11 cellular contexts compared by ENCODE assay signal in the genomic region with DNA sequence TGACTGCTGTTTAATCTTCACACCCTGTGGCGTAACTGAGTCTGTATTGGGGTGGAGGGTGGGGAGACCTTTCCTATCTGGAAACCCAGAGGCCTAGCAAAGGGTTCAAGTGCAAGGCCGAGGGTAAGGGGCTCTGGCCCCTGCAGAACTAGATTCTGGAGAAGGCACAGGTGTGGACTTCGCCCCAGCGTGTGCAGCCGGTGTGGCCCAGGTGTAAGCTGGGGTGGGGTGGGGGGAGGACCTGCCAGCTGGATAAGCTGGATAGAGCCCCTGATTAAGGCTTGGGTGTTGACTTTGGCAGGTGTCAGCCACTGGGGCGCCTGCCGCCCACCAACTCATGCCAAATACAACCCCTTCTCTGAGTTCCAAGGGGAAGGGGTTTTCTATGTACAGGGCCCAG. TPM values are rescaled to one million over a fixed set of nuclear protein-coding genes. Genes with fewer than 3 reads are reported as not detected.
DNase-seq lines count a peak whose midpoint lies in the region; ATAC-seq and TF ChIP-seq lines count a peak whose summit lies in the region.
"Had no signal": no experiment of that assay in that cellular context is flagged by ENCODE, and none has a peak within 500 bp of the region (broad histone marks: within the 10 kb centered on the region; RNA-seq: fewer than 3 reads in every experiment).

No MANE protein-coding gene starts in this region.

- CTCF ChIA-PET in activated CD8-positive, alpha-beta memory T cell treated with anti-CD3 and anti-CD28 coated beads, Interleukin-2, amount 10 ng/mL, durations not matched to agents 7 days and 5 days (lab: Charles Lee): interaction anchor here (2.5 kb wide), 1 partner anchor 43 kb away, joined by 11 read pairs; no protein-coding TSS in a partner anchor

- peaks cover 9% of the 10 kb centered on the region for H3K4me1 Mint-ChIP-seq in neural crest cell
- peaks cover 21% of the 10 kb centered on the region for H3K4me1 Mint-ChIP-seq in activated CD8-positive, alpha-beta memory T cell treated with anti-CD3 and anti-CD28 coated beads, Interleukin-2, amount 10 ng/mL, durations not matched to agents 7 days and 5 days

- H3K9me3 Mint-ChIP-seq in neural crest cell: no peaks in the 10 kb centered on the region
- H3K9me3 Mint-ChIP-seq in activated CD8-positive, alpha-beta memory T cell treated with anti-CD3 and anti-CD28 coated beads, Interleukin-2, amount 10 ng/mL, durations not matched to agents 7 days and 5 days (ENCODE audit: low read depth): no peaks in the 10 kb centered on the region

- H3K27me3 ChIP-seq in BLaER1 treated with 17β-estradiol and CSF1 and Interleukin-3, amounts not matched to agents 10 nM and 100 nM: no peaks in the 10 kb centered on the region

- peak overlapping the region in 9 of 10 experiments; percentile 69 to 98 (median 88); a peak in 17 of 20 replicates for H3K4me3 ChIP-seq in BLaER1 treated with 17β-estradiol and CSF1 and Interleukin-3, amounts not matched to agents 10 nM and 100 nM
- H3K4me3 ChIP-seq in LNCaP clone FGC (ENCODE audit: low read depth, low read length) (peak overlapping the region; percentile 79), epithelial cell of esophagus (ENCODE audit: low read length) (peak overlapping the region; percentile 67)

- peak overlapping the region in 10 of 11 experiments; percentile 59 to 90 (median 79); a peak in 16 of 22 replicates for H3K27ac ChIP-seq in BLaER1 treated with 17β-estradiol and CSF1 and Interleukin-3, amounts not matched to agents 10 nM and 100 nM

- peaks cover 0 to 18% (median 0%) of the 10 kb centered on the region in 11 experiments; a peak in 4 of 22 replicates for H4K20me1 ChIP-seq in BLaER1 treated with 17β-estradiol and CSF1 and Interleukin-3, amounts not matched to agents 10 nM and 100 nM

- no peak for ATAC-seq in activated CD8-positive, alpha-beta memory T cell treated with anti-CD3 and anti-CD28 coated beads, Interleukin-2, amount 10 ng/mL, durations not matched to agents 7 days and 5 days

- H3K4me3 Mint-ChIP-seq in neural crest cell: peak overlapping the region; percentile 75
- H3K4me3 Mint-ChIP-seq in activated CD8-positive, alpha-beta memory T cell treated with anti-CD3 and anti-CD28 coated beads, Interleukin-2, amount 10 ng/mL, durations not matched to agents 7 days and 5 days: no peak overlapping the region

- H3K36me3 Mint-ChIP-seq in neural crest cell (ENCODE audit: low read depth): peaks cover 9% of the 10 kb centered on the region
- H3K36me3 Mint-ChIP-seq in activated CD8-positive, alpha-beta memory T cell treated with anti-CD3 and anti-CD28 coated beads, Interleukin-2, amount 10 ng/mL, durations not matched to agents 7 days and 5 days: peaks cover 14% of the 10 kb centered on the region

- H3K36me3 ChIP-seq in BLaER1 treated with 17β-estradiol and CSF1 and Interleukin-3, amounts not matched to agents 10 nM and 100 nM: peaks cover 25 to 74% (median 55%) of the 10 kb centered on the region in 11 experiments

- peaks cover 0 to 27% (median 13%) of the 10 kb centered on the region in 11 experiments; a peak in 14 of 22 replicates for H3K9me3 ChIP-seq in BLaER1 treated with 17β-estradiol and CSF1 and Interleukin-3, amounts not matched to agents 10 nM and 100 nM (replicated peaks in 1 of 11)

- no peaks in the 10 kb centered on the region for H3K27me3 Mint-ChIP-seq in neural crest cell (ENCODE audit: low read depth)
- no peaks in the 10 kb centered on the region for H3K27me3 Mint-ChIP-seq in activated CD8-positive, alpha-beta memory T cell treated with anti-CD3 and anti-CD28 coated beads, Interleukin-2, amount 10 ng/mL, durations not matched to agents 7 days and 5 days

- H3K27ac Mint-ChIP-seq in neural crest cell (ENCODE audit: unreplicated experiment): no peak overlapping the region
- no peak overlapping the region for H3K27ac Mint-ChIP-seq in activated CD8-positive, alpha-beta memory T cell treated with anti-CD3 and anti-CD28 coated beads, Interleukin-2, amount 10 ng/mL, durations not matched to agents 7 days and 5 days

- H3K9ac ChIP-seq in BLaER1 treated with 17β-estradiol and CSF1 and Interleukin-3, amounts not matched to agents 10 nM and 100 nM: peak overlapping the region; percentile 78 to 90 (median 83); a peak in 20 of 22 replicates

- H3K4me2 ChIP-seq in BLaER1 treated with 17β-estradiol and CSF1 and Interleukin-3, amounts not matched to agents 10 nM and 100 nM: peak overlapping the region; percentile 95 to 99 (median 98)

- no peak for DNase-seq in LNCaP clone FGC (ENCODE audit: low read depth)
- no peak for DNase-seq in epithelial cell of esophagus (ENCODE audit: low read depth)
- no peak for DNase-seq in neural crest cell (ENCODE audit: low read depth, low spot score)
- no peak for DNase-seq in activated naive CD4-positive, alpha-beta T cell (lab: John Stamatoyannopoulos, UW)
- DNase-seq in activated CD8-positive, alpha-beta memory T cell treated with anti-CD3 and anti-CD28 coated beads, Interleukin-2, amount 10 ng/mL, durations not matched to agents 7 days and 5 days: no peak
- no peak for DNase-seq in HUDEP-2 (lab: John Stamatoyannopoulos, UW; ENCODE audit: unreplicated experiment in 76 of 76)
- DNase-seq in LoVo (ENCODE audit: low spot score): no peak
- DNase-seq: islet precursor cell, NCI-H2171 treated with DMSO at 0.1 percent for 48 hours, SW 1271 had no signal

- peaks cover 34 to 67% (median 41%) of the 10 kb centered on the region in 10 experiments for H3K4me1 ChIP-seq in BLaER1 treated with 17β-estradiol and CSF1 and Interleukin-3, amounts not matched to agents 10 nM and 100 nM

- no peak for TF ChIP-seq CTCF in LNCaP clone FGC (IDR thresholded peaks at IDR 0.05; ENCODE audit: control insufficient read depth, extremely low read depth, insufficient read depth)
- TF ChIP-seq CTCF in epithelial cell of esophagus (IDR thresholded peaks at IDR 0.05; ENCODE audit: insufficient read depth, low read depth, low read length, missing control alignments): no peak
- no peak for TF ChIP-seq CTCF in neural crest cell (conservative IDR thresholded peaks at IDR 0.05)

RNA-seq across cellular contexts. Expression of a gene that starts 1.3 kb away (rescaled TPM):
- total RNA-seq in neural crest cell: 15.1 and 15.4 TPM in 2 replicates
- 1 to 10 TPM; 3.6 to 5.1 TPM for total RNA-seq in activated CD8-positive, alpha-beta memory T cell treated with anti-CD3 and anti-CD28 coated beads, Interleukin-2, amount 10 ng/mL, durations not matched to agents 7 days and 5 days

RNA-seq across cellular contexts. Expression of a gene that starts 7.9 kb away (rescaled TPM):
- total RNA-seq in neural crest cell: 34.8 and 36.1 TPM in 2 replicates
- total RNA-seq in activated CD8-positive, alpha-beta memory T cell treated with anti-CD3 and anti-CD28 coated beads, Interleukin-2, amount 10 ng/mL, durations not matched to agents 7 days and 5 days: 10 to 100 TPM; 25.1 to 28.1 TPM

RNA-seq across cellular contexts. Expression of a gene that starts 8.2 kb away (rescaled TPM):
- 7.0 and 10.3 TPM in 2 replicates for total RNA-seq in neural crest cell
- 10 to 100 TPM; 13.0 to 16.1 TPM for total RNA-seq in activated CD8-positive, alpha-beta memory T cell treated with anti-CD3 and anti-CD28 coated beads, Interleukin-2, amount 10 ng/mL, durations not matched to agents 7 days and 5 days

RNA-seq across cellular contexts. Expression of a gene that starts 17.1 kb away (rescaled TPM):
- total RNA-seq in neural crest cell: 10.3 and 12.3 TPM in 2 replicates
- total RNA-seq in activated CD8-positive, alpha-beta memory T cell treated with anti-CD3 and anti-CD28 coated beads, Interleukin-2, amount 10 ng/mL, durations not matched to agents 7 days and 5 days: 1 to 10 TPM in 1 of 2 experiments, under 1 TPM in 1; 0.87 to 1.3 TPM

RNA-seq across cellular contexts. Expression of a gene that starts 36.3 kb away (rescaled TPM):
- 2.9 and 3.5 TPM in 2 replicates for total RNA-seq in neural crest cell
- 1 to 10 TPM; 2.6 to 3.9 TPM for total RNA-seq in activated CD8-positive, alpha-beta memory T cell treated with anti-CD3 and anti-CD28 coated beads, Interleukin-2, amount 10 ng/mL, durations not matched to agents 7 days and 5 days
